Comparison of ENCODE assay signal across 16 cellular contexts in the genomic region with DNA sequence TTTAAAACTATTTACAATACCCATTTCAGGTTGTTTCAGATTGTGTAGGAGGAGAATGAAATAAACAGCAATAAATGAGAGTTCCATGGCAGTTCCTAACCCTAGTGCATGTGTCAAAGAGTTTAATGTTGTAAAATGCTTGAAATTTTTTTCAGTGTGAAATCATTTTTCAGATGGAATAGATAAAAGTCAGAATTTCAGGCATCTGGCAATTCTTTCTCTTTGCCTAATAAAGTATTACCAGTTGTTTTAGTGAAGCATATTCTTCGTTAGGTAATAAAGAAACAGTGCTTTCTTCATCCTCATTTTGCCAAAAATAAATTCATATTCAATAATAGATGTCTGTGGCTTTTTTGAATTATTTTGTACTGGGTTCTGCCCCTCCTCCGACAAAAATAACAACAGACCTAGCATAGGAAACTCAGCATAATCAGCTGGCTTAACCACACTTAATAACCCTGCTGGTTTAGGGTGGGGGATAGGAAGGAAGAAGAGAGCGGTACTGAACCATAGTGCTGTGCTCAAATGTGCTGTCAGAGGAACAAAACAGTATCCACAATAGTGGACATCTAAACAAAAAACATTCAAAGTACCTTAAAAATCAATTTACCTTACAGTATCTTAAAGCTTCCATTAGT.
"Had no signal": no experiment of that assay in that cellular context is flagged by ENCODE, and none has a peak within 500 bp of the region (broad histone marks: within the 10 kb centered on the region; RNA-seq: fewer than 3 reads in every experiment).

No MANE protein-coding gene starts in this region.

- H3K4me3 Mint-ChIP-seq: activated naive CD8-positive, alpha-beta T cell treated with anti-CD3 and anti-CD28 coated beads, Interleukin-2, amount 10 ng/mL, durations not matched to agents 7 days and 5 days; neural crest cell had no signal

- H3K27ac Mint-ChIP-seq: activated naive CD8-positive, alpha-beta T cell treated with anti-CD3 and anti-CD28 coated beads, Interleukin-2, amount 10 ng/mL, durations not matched to agents 7 days and 5 days had no signal

- H3K27me3 ChIP-seq: brain microvascular endothelial cell, gastrocnemius medialis, stomach, upper lobe of right lung had no signal

- H3K27ac ChIP-seq: brain microvascular endothelial cell, gastrocnemius medialis, left ventricle myocardium inferior, stomach, upper lobe of right lung had no signal

- H3K9me3 ChIP-seq: gastrocnemius medialis, left ventricle myocardium inferior, stomach, upper lobe of right lung had no signal

- ATAC-seq: gastrocnemius medialis, upper lobe of right lung had no signal

- H3K4me3 ChIP-seq: gastrocnemius medialis, left ventricle myocardium inferior, stomach, upper lobe of right lung had no signal

- H3K9me3 Mint-ChIP-seq: activated naive CD8-positive, alpha-beta T cell treated with anti-CD3 and anti-CD28 coated beads, Interleukin-2, amount 10 ng/mL, durations not matched to agents 7 days and 5 days; neural crest cell had no signal

- H3K27me3 Mint-ChIP-seq: activated naive CD8-positive, alpha-beta T cell treated with anti-CD3 and anti-CD28 coated beads, Interleukin-2, amount 10 ng/mL, durations not matched to agents 7 days and 5 days had no signal

- H3K4me1 ChIP-seq: gastrocnemius medialis had no signal

- DNase-seq: activated naive CD8-positive, alpha-beta T cell treated with anti-CD3 and anti-CD28 coated beads, Interleukin-2, amount 10 ng/mL, durations not matched to agents 7 days and 5 days; amygdala; brain microvascular endothelial cell; central memory CD4-positive, alpha-beta T cell; cortex of kidney; gastrocnemius medialis; head of caudate nucleus; left ventricle myocardium inferior; mammary epithelial cell; midbrain; retina; stomach; T-helper 1 cell; T1000; upper lobe of right lung had no signal
